In the genomic region with DNA sequence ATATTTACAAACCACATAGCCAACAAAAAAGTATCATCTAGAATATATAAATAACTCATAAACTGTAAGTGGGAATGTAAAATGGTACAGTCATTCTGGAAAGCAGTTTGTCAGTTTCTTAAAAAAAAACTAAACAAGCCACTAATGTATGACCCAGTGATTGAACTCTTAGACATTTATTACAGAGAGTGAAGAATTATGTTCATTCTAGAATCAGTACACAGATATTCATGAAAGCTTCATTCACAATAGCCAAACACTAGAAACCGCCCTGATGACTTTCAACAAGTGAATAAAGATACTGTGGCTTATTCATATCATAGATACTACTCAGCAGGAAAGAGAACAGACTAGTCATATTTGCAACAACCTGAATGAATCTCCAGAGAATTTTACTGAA, we compare ENCODE assay signal across 20 cellular contexts.
"Had no signal": no experiment of that assay in that cellular context is flagged by ENCODE, and none has a peak within 500 bp of the region (broad histone marks: within the 10 kb centered on the region; RNA-seq: fewer than 3 reads in every experiment).

No MANE protein-coding gene starts in this region.

- H3K27ac Mint-ChIP-seq: activated CD4-positive, alpha-beta memory T cell treated with anti-CD3 and anti-CD28 coated beads for 36 hours; activated CD4-positive, alpha-beta T cell treated with anti-CD3 and anti-CD28 coated beads for 36 hours; activated CD8-positive, alpha-beta memory T cell treated with anti-CD3 and anti-CD28 coated beads, Interleukin-2, amount 10 ng/mL, durations not matched to agents 7 days and 5 days; activated naive CD4-positive, alpha-beta T cell treated with anti-CD3 and anti-CD28 coated beads, Interleukin-2, amount 10 ng/mL, durations not matched to agents 7 days and 5 days; activated T-helper 2 cell treated with anti-CD3 and anti-CD28 coated beads, Interferon-gamma antibody, Interleukin-2, Interleukin-4, amounts not matched to agents 10 μg/mL and 5 μg/mL and 100 μg/mL, durations not matched to agents 14 hours and 24 hours and 36 hours; naive B cell; neural progenitor cell; T-helper 1 cell treated with Interleukin-12 subunit alpha and Interleukin-12 subunit beta and Interleukin-4 antibody, amounts not matched to agents 30 μg/mL and 1 μg/mL, for 36 hours had no signal

- ATAC-seq: activated CD4-positive, alpha-beta T cell treated with anti-CD3 and anti-CD28 coated beads for 36 hours; activated CD8-positive, alpha-beta memory T cell treated with anti-CD3 and anti-CD28 coated beads, Interleukin-2, amount 10 ng/mL, durations not matched to agents 7 days and 5 days had no signal

- H3K9ac ChIP-seq: neural progenitor cell had no signal

- H3K36me3 Mint-ChIP-seq: activated CD4-positive, alpha-beta memory T cell treated with anti-CD3 and anti-CD28 coated beads for 36 hours; activated CD8-positive, alpha-beta memory T cell treated with anti-CD3 and anti-CD28 coated beads, Interleukin-2, amount 10 ng/mL, durations not matched to agents 7 days and 5 days; activated naive CD4-positive, alpha-beta T cell treated with anti-CD3 and anti-CD28 coated beads, Interleukin-2, amount 10 ng/mL, durations not matched to agents 7 days and 5 days; naive B cell; neural progenitor cell had no signal

- H3K27me3 Mint-ChIP-seq: activated CD4-positive, alpha-beta memory T cell treated with anti-CD3 and anti-CD28 coated beads for 36 hours; activated CD4-positive, alpha-beta T cell treated with anti-CD3 and anti-CD28 coated beads for 36 hours; activated CD8-positive, alpha-beta memory T cell treated with anti-CD3 and anti-CD28 coated beads, Interleukin-2, amount 10 ng/mL, durations not matched to agents 7 days and 5 days; activated naive CD4-positive, alpha-beta T cell treated with anti-CD3 and anti-CD28 coated beads, Interleukin-2, amount 10 ng/mL, durations not matched to agents 7 days and 5 days; naive B cell had no signal

- H3K9me3 Mint-ChIP-seq: neural progenitor cell had no signal

- H3K27ac ChIP-seq: colonic mucosa, esophagus muscularis mucosa, neural progenitor cell, ovary, stomach, WERI-Rb-1 had no signal

- H2AFZ ChIP-seq: neural progenitor cell had no signal

- H3K27me3 ChIP-seq: colonic mucosa, esophagus muscularis mucosa, neural progenitor cell, ovary, stomach had no signal

- H3K4me3 Mint-ChIP-seq: activated CD4-positive, alpha-beta memory T cell treated with anti-CD3 and anti-CD28 coated beads for 36 hours; activated CD4-positive, alpha-beta T cell treated with anti-CD3 and anti-CD28 coated beads for 36 hours; activated CD8-positive, alpha-beta memory T cell treated with anti-CD3 and anti-CD28 coated beads, Interleukin-2, amount 10 ng/mL, durations not matched to agents 7 days and 5 days; activated naive CD4-positive, alpha-beta T cell treated with anti-CD3 and anti-CD28 coated beads, Interleukin-2, amount 10 ng/mL, durations not matched to agents 7 days and 5 days; naive B cell; neural progenitor cell; T-helper 1 cell treated with Interleukin-12 subunit alpha and Interleukin-12 subunit beta and Interleukin-4 antibody, amounts not matched to agents 30 μg/mL and 1 μg/mL, for 36 hours had no signal

- H3K9me3 ChIP-seq: colonic mucosa, esophagus muscularis mucosa, ovary, stomach had no signal

- FAIRE-seq: frontal cortex, islet of Langerhans had no signal

- H3K4me3 ChIP-seq: colonic mucosa, esophagus muscularis mucosa, lung, neural progenitor cell, ovary, stomach had no signal

- DNase-seq: activated CD4-positive, alpha-beta memory T cell treated with anti-CD3 and anti-CD28 coated beads for 36 hours; activated CD4-positive, alpha-beta T cell treated with anti-CD3 and anti-CD28 coated beads for 36 hours; activated CD8-positive, alpha-beta memory T cell treated with anti-CD3 and anti-CD28 coated beads, Interleukin-2, amount 10 ng/mL, durations not matched to agents 7 days and 5 days; activated naive CD4-positive, alpha-beta T cell treated with anti-CD3 and anti-CD28 coated beads, Interleukin-2, amount 10 ng/mL, durations not matched to agents 7 days and 5 days; activated T-cell treated with anti-CD3 and anti-CD28 coated beads, Interleukin-2, amount 50 U/mL, for 1 hour; caudate nucleus; colonic mucosa; head of caudate nucleus; naive B cell; ovary; stimulated activated CD4-positive, alpha-beta T cell treated with anti-CD3 and anti-CD28 coated beads, Interleukin-1b, Interleukin-23, amount 100 ng/mL, for 48 hours; stomach; WERI-Rb-1 had no signal

- H3K4me1 ChIP-seq: colonic mucosa, esophagus muscularis mucosa, neural progenitor cell, stomach had no signal

- H3K36me3 ChIP-seq: colonic mucosa, esophagus muscularis mucosa, neural progenitor cell, ovary, stomach, WERI-Rb-1 had no signal

- H3K4me2 ChIP-seq: neural progenitor cell had no signal

- H3K4me1 Mint-ChIP-seq: activated CD4-positive, alpha-beta T cell treated with anti-CD3 and anti-CD28 coated beads for 36 hours; activated CD8-positive, alpha-beta memory T cell treated with anti-CD3 and anti-CD28 coated beads, Interleukin-2, amount 10 ng/mL, durations not matched to agents 7 days and 5 days; activated naive CD4-positive, alpha-beta T cell treated with anti-CD3 and anti-CD28 coated beads, Interleukin-2, amount 10 ng/mL, durations not matched to agents 7 days and 5 days; naive B cell; neural progenitor cell had no signal
